8 cellular contexts compared by ENCODE assay signal in the genomic region with DNA sequence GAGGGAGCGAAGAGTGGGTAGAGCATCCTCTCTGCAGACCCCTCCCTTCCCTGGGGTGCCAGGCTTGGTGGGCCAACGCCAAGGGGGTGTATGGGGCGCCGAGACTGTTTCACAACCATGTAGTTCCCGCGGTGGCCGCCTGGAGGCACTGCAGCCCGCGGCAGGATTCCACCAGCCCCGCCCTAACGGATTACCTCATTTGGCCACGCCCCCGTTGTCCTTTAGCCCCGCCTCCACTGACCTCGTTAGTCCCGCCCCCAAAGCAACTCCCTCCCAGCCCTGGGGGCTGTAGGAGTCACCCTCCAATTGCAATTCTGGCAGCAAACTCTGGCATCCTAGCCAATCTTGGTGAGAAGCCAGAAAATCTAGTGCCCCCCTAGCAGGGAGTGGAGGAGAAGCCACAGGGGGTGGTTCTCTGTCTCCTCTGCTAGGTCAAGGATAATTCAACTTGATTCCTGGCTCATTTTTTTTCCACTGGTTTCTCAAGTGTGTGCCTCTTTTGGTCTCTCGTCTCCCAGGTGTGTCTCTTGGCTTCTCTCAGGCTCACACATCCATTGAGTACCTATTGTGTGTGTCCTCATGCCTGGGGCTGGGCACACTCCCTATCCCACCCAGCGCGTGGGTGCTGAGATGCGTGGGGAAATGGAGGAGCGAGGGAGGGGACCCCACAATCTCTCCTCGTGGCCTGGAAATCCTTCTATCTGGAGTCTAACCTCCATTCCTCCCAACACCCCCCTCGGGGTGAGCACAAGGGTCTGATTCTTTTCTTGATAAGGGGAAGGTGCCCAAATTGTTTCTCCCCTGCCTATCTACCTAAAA. TPM values are rescaled to one million over a fixed set of nuclear protein-coding genes. Genes with fewer than 3 reads are reported as not detected.
A peak's percentile ranks its signal among the peaks of the same experiment; 100 is the strongest.
DNase-seq lines count a peak whose midpoint lies in the region; ATAC-seq and TF ChIP-seq lines count a peak whose summit lies in the region.

No MANE protein-coding gene starts in this region.

- no peaks in the 10 kb centered on the region for H3K36me3 Mint-ChIP-seq in activated naive CD4-positive, alpha-beta T cell treated with anti-CD3 and anti-CD28 coated beads for 36 hours (ENCODE audit: low read depth)
- no peaks in the 10 kb centered on the region for H3K36me3 Mint-ChIP-seq in glutamatergic neuron (ENCODE audit: unreplicated experiment)
- H3K36me3 Mint-ChIP-seq in type B pancreatic cell = peaks cover 4% of the 10 kb centered on the region

- peaks cover 56% of the 10 kb centered on the region for H3K27me3 Mint-ChIP-seq in activated naive CD4-positive, alpha-beta T cell treated with anti-CD3 and anti-CD28 coated beads for 36 hours (ENCODE audit: low read depth)
- peaks cover 25% of the 10 kb centered on the region for H3K27me3 Mint-ChIP-seq in glutamatergic neuron (ENCODE audit: unreplicated experiment)
- H3K27me3 Mint-ChIP-seq in type B pancreatic cell = peaks cover 25% of the 10 kb centered on the region

- H3K4me1 Mint-ChIP-seq in activated naive CD4-positive, alpha-beta T cell treated with anti-CD3 and anti-CD28 coated beads for 36 hours (ENCODE audit: low read depth) = peaks cover 28% of the 10 kb centered on the region
- peaks cover 9% of the 10 kb centered on the region for H3K4me1 Mint-ChIP-seq in glutamatergic neuron (ENCODE audit: low read depth, unreplicated experiment)
- H3K4me1 Mint-ChIP-seq in type B pancreatic cell (ENCODE audit: unreplicated experiment) = peaks cover 33% of the 10 kb centered on the region

- TF ChIP-seq CTCF in glutamatergic neuron (IDR thresholded peaks at IDR 0.05; ENCODE audit: partially characterized antibody, unreplicated experiment) = peak; percentile 95
- TF ChIP-seq CTCF in parathyroid adenoma (IDR thresholded peaks at IDR 0.05) = peak; percentile 93
- TF ChIP-seq CTCF in type B pancreatic cell (conservative IDR thresholded peaks at IDR 0.05) = peak; percentile 97

- CTCF ChIA-PET in activated naive CD4-positive, alpha-beta T cell treated with anti-CD3 and anti-CD28 coated beads for 36 hours (lab: Charles Lee) = interaction anchor here (0.8 to 0.9 kb wide), 3 partner anchors 65 to 93 kb away, joined by 3 to 5 read pairs (median 4); no protein-coding TSS in a partner anchor

- H3K27ac Mint-ChIP-seq in activated naive CD4-positive, alpha-beta T cell treated with anti-CD3 and anti-CD28 coated beads for 36 hours = no peak overlapping the region
- H3K27ac Mint-ChIP-seq in glutamatergic neuron (ENCODE audit: unreplicated experiment) (no peak overlapping the region), type B pancreatic cell (peak overlapping the region; percentile 84)

- ATAC-seq in HG02571 (IDR thresholded peaks at IDR 0.05; ENCODE audit: unreplicated experiment) = no peak

- H3K9me3 ChIP-seq in parathyroid adenoma (ENCODE audit: control insufficient read depth, low read length) = no peaks in the 10 kb centered on the region

- DNase-seq in Caki2 (ENCODE audit: low read depth) (peak; percentile 44), HK-2 (ENCODE audit: unreplicated experiment) (peak; percentile 76), SKM-1 (lab: John Stamatoyannopoulos, UW; ENCODE audit: unreplicated experiment) (peak; percentile 17), glutamatergic neuron (peak; percentile 92), type B pancreatic cell (ENCODE audit: extremely low spot score, unreplicated experiment) (peak; percentile 92)
- peak; percentile 91 for DNase-seq in activated naive CD4-positive, alpha-beta T cell treated with anti-CD3 and anti-CD28 coated beads for 36 hours

- intact Hi-C loops in activated naive CD4-positive, alpha-beta T cell treated with anti-CD3 and anti-CD28 coated beads for 36 hours (cut with micrococcal nuclease) = loop anchor here (1.0 to 5.0 kb wide), 5 partner anchors 66 to 456 kb away; partner anchors contain the start of gene P2RY11

- H3K9ac ChIP-seq in parathyroid adenoma = no peak overlapping the region

- H3K9me3 Mint-ChIP-seq in activated naive CD4-positive, alpha-beta T cell treated with anti-CD3 and anti-CD28 coated beads for 36 hours = no peaks in the 10 kb centered on the region
- H3K9me3 Mint-ChIP-seq in glutamatergic neuron (ENCODE audit: unreplicated experiment) (peaks cover 4% of the 10 kb centered on the region), type B pancreatic cell (no peaks in the 10 kb centered on the region)

- no peaks in the 10 kb centered on the region for H3K79me2 ChIP-seq in parathyroid adenoma

- no peak overlapping the region for H3K4me3 Mint-ChIP-seq in activated naive CD4-positive, alpha-beta T cell treated with anti-CD3 and anti-CD28 coated beads for 36 hours
- H3K4me3 Mint-ChIP-seq in glutamatergic neuron (ENCODE audit: unreplicated experiment) (peak overlapping the region; percentile 90), type B pancreatic cell (peak overlapping the region; percentile 97)

- H3K27ac ChIP-seq in parathyroid adenoma = no peak overlapping the region

- no peaks in the 10 kb centered on the region for H3K27me3 ChIP-seq in parathyroid adenoma (ENCODE audit: control insufficient read depth, insufficient read depth, low read length)

- peak overlapping the region; percentile 50 for H3K4me2 ChIP-seq in parathyroid adenoma (ENCODE audit: low read length)

- peaks cover 12% of the 10 kb centered on the region for H3K4me1 ChIP-seq in parathyroid adenoma

- no peak overlapping the region for H3K4me3 ChIP-seq in parathyroid adenoma (ENCODE audit: low read depth, low read length)

- in situ Hi-C loops in Caki2 (cut with HindIII; ENCODE audit: low pct_unique_long_range_greater_than_20kb, low sequenced_read_pairs) = no loop called here

- H2AFZ ChIP-seq in parathyroid adenoma = peak overlapping the region; percentile 13

- no peaks in the 10 kb centered on the region for H3K36me3 ChIP-seq in parathyroid adenoma (ENCODE audit: control insufficient read depth, insufficient read depth, low read length)

RNA-seq across cellular contexts. Expression of gene OLFM2, which starts 2.0 kb away (rescaled TPM):
- 1.4 and 13.5 TPM in 2 replicates for total RNA-seq in Caki2 (2014; rRNA removed; shearing (Covaris generic); ENCODE audit: low replicate concordance)
- 1 to 10 TPM in 1 of 2 experiments, under 1 TPM in 1; 0.12 to 1.0 TPM for total RNA-seq in activated naive CD4-positive, alpha-beta T cell treated with anti-CD3 and anti-CD28 coated beads for 36 hours
- total RNA-seq in glutamatergic neuron (ENCODE audit: unreplicated experiment) (19.5 TPM), type B pancreatic cell (ENCODE audit: low replicate concordance) (33.1 and 38.6 TPM in 2 replicates)

Comparison
In these comparisons a context has a peak if more than half of its experiments do, and no peak if none do; other contexts are left out.
1. DNase-seq: peak in every context shown above with its lines; median percentile 92 in glutamatergic neuron; 92 in type B pancreatic cell; 91 in activated naive CD4-positive, alpha-beta T cell treated with anti-CD3 and anti-CD28 coated beads for 36 hours; 76 in HK-2; 44 in Caki2; 17 in SKM-1.